Comparison of ENCODE assay signal across 8 cellular contexts in the genomic region with DNA sequence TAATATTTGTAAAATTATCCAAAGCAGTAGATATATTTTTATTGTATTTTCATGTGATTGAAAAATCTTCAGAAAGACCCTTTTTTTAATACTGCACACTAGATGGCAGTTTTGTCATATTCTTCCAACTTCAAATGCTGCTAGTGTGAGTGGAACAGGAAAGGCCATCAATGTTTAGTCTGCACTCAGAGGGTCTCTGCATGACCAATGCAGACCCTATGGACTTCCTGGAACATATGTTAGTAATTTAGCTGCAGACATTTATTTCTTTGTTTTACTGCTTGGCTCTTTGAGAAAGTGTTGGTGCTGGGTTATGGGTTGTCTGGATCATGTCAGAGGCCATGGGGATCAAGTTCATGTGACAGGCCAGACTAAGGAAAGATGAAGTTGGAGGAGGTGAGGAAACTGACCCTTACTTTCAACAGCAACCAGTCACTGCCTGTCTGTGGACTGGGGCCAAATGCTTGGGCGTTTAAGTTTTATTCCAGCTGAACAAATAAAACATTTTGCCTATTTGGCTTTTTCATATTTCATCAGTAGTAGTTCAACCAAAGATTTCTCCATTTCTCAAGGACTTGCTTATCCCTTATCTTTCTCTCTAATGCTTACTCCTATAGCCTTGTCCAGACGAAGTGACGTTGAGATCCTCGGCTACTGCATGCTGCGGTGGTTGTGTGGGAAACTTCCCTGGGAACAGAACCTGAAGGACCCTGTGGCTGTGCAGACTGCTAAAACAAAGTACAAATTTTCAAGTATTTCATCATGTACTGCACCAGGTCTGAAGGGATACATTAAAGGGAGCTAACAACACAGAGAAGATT.
DNase-seq lines count a peak whose midpoint lies in the region; ATAC-seq, FAIRE-seq and TF ChIP-seq lines count a peak whose summit lies in the region.

No MANE protein-coding gene starts in this region.

- no peak overlapping the region for H3K9ac ChIP-seq in DND-41 (ENCODE audit: low read depth, low read length)
- no peak overlapping the region for H3K9ac ChIP-seq in endothelial cell of umbilical vein (replicated peaks; ENCODE audit: extremely low read depth, insufficient read depth, low read length)

- H3K9me3 Mint-ChIP-seq in neural crest cell: no peaks in the 10 kb centered on the region

- intact Hi-C loops in endothelial cell of umbilical vein (cut with micrococcal nuclease): loop anchor here (1.0 to 5.0 kb wide), 3 partner anchors 84 to 317 kb away; partner anchors contain the start of genes FANCL and VRK2

- no TSS peak for BruUV-seq in endothelial cell of umbilical vein (replicated peaks; lab: Mats Ljungman, UMichigan)

- H3K4me3 Mint-ChIP-seq in neural crest cell: no peak overlapping the region

- peaks cover 13% of the 10 kb centered on the region; the same call in 1 of the 2 replicates for H3K36me3 ChIP-seq in DND-41 (ENCODE audit: insufficient read depth, low read length)
- no peaks in the 10 kb centered on the region for H3K36me3 ChIP-seq in endothelial cell of umbilical vein (ENCODE audit: control insufficient read depth in 2 of 2, extremely low read depth in 1 of 2, insufficient read depth in 2 of 2, low read length in 2 of 2)

- no peaks in the 10 kb centered on the region for H3K9me3 ChIP-seq in DND-41 (ENCODE audit: insufficient read depth, low read length, severe bottlenecking)
- no peaks in the 10 kb centered on the region for H3K9me3 ChIP-seq in endothelial cell of umbilical vein (replicated peaks; ENCODE audit: control insufficient read depth, insufficient read depth, low read length)

- TF ChIP-seq CTCF in DND-41 (IDR thresholded peaks at IDR 0.05; ENCODE audit: borderline replicate concordance, extremely low read depth, low read length, poor library complexity, severe bottlenecking) (peak; percentile 29), endothelial cell of umbilical vein (IDR thresholded peaks at IDR 0.05; ENCODE audit: extremely low read depth in 1 of 2, insufficient read depth in 1 of 2, low read depth in 1 of 2, low read length in 2 of 2) (no peak), neural crest cell (conservative IDR thresholded peaks at IDR 0.05) (peak; percentile 44)

- no peaks in the 10 kb centered on the region for H3K9me1 ChIP-seq in endothelial cell of umbilical vein (replicated peaks; ENCODE audit: control insufficient read depth, extremely low read depth, insufficient read depth, low read length)

- POLR2A ChIA-PET in endothelial cell of umbilical vein (lab: Charles Lee): no interaction called here

- H3K27me3 Mint-ChIP-seq in neural crest cell (ENCODE audit: low read depth): no peaks in the 10 kb centered on the region

- H3K27me3 ChIP-seq in DND-41 (ENCODE audit: insufficient read depth, low read length, poor library complexity): no peaks in the 10 kb centered on the region
- no peaks in the 10 kb centered on the region for H3K27me3 ChIP-seq in endothelial cell of umbilical vein (ENCODE audit: control insufficient read depth in 2 of 2, insufficient read depth in 2 of 2, low read length in 2 of 2)

- DNase-seq in DND-41 (no peak), NCI-H69 (lab: John Stamatoyannopoulos, UW) (peak; percentile 31), endothelial cell of umbilical vein (ENCODE audit: low read depth, low spot score) (peak; percentile 46), neural crest cell (ENCODE audit: low read depth, low spot score) (no peak), RPMI8226 (no peak)

- no peak overlapping the region for H3K4me2 ChIP-seq in DND-41 (ENCODE audit: insufficient read depth, low read length)
- no peak overlapping the region for H3K4me2 ChIP-seq in endothelial cell of umbilical vein (ENCODE audit: insufficient read depth, low read length)

- FAIRE-seq in endothelial cell of umbilical vein (lab: Jason Lieb, UNC): no peak

- H2AFZ ChIP-seq in DND-41 (ENCODE audit: low read depth, low read length) (no peak overlapping the region), endothelial cell of umbilical vein (ENCODE audit: low read depth, low read length) (no peak overlapping the region)

- peaks cover 7% of the 10 kb centered on the region for H3K4me1 Mint-ChIP-seq in neural crest cell

- H3K27ac Mint-ChIP-seq in neural crest cell (ENCODE audit: unreplicated experiment): peak overlapping the region; percentile 9

- H3K4me1 ChIP-seq in DND-41 (ENCODE audit: insufficient read depth, low read length) (no peaks in the 10 kb centered on the region), endothelial cell of umbilical vein (ENCODE audit: control insufficient read depth, extremely low read depth, insufficient read depth, low read length) (peaks cover 3% of the 10 kb centered on the region)

- H3K4me3 ChIP-seq in DND-41 (ENCODE audit: low read depth in 1 of 2, low read length in 2 of 2) (no peak overlapping the region), endothelial cell of umbilical vein (replicated peaks in 1 of 3; ENCODE audit: insufficient read depth in 1 of 3, low read depth in 1 of 3, low read length in 3 of 3) (no peak overlapping the region)

- dilution Hi-C loops in endothelial cell of umbilical vein (cut with MboI; ENCODE audit: extremely low pct_ligation_motif_present, low sequenced_read_pairs): no loop called here

- no peak for TF ChIP-seq POLR2A in endothelial cell of umbilical vein (IDR thresholded peaks at IDR 0.05; ENCODE audit: low read depth, low read length)

- no peaks in the 10 kb centered on the region for H3K36me3 Mint-ChIP-seq in neural crest cell (ENCODE audit: low read depth)

- CTCF ChIA-PET in endothelial cell of umbilical vein (lab: Charles Lee): interaction anchor here (0.9 to 1.7 kb wide), 5 partner anchors 26 to 549 kb away, joined by 3 to 17 read pairs (median 6); no protein-coding TSS in a partner anchor

- H3K79me2 ChIP-seq in DND-41 (ENCODE audit: insufficient read depth, low read length) (no peaks in the 10 kb centered on the region), endothelial cell of umbilical vein (ENCODE audit: control insufficient read depth, insufficient read depth, low read length) (no peaks in the 10 kb centered on the region)

- ATAC-seq in DND-41 (ENCODE audit: insufficient read depth, low read depth) (no peak), HG03439 (IDR thresholded peaks at IDR 0.05; ENCODE audit: unreplicated experiment) (no peak), HG03039 (IDR thresholded peaks at IDR 0.05; ENCODE audit: unreplicated experiment) (no peak), GM18909 (IDR thresholded peaks at IDR 0.05; ENCODE audit: poor library complexity, unreplicated experiment) (no peak)

- no peaks in the 10 kb centered on the region for H4K20me1 ChIP-seq in DND-41 (ENCODE audit: insufficient read depth, low read length)
- no peaks in the 10 kb centered on the region for H4K20me1 ChIP-seq in endothelial cell of umbilical vein (replicated peaks; ENCODE audit: control insufficient read depth, extremely low read depth, insufficient read depth, low read length)

- no peak overlapping the region for H3K27ac ChIP-seq in DND-41 (ENCODE audit: low read length)
- H3K27ac ChIP-seq in endothelial cell of umbilical vein (ENCODE audit: insufficient read depth, low read depth, low read length): no peak overlapping the region

TF ChIP-seq in endothelial cell of umbilical vein, 7 proteins besides CTCF, POLR2A, EP300 and RAD21:
- TF ChIP-seq EZH2 (IDR thresholded peaks at IDR 0.05; ENCODE audit: borderline replicate concordance, low read depth, low read length, severe bottlenecking): no peak
- TF ChIP-seq MAX (IDR thresholded peaks at IDR 0.05; ENCODE audit: insufficient read depth, insufficient read length): no peak
- no peak for TF ChIP-seq FOS (IDR thresholded peaks at IDR 0.05; ENCODE audit: borderline replicate concordance, insufficient read depth, low read length)
- no peak for TF ChIP-seq POLR2AphosphoS5 (IDR thresholded peaks at IDR 0.05; ENCODE audit: insufficient read depth, low read depth, low read length)
- TF ChIP-seq MYC (IDR thresholded peaks at IDR 0.05; ENCODE audit: low read depth, low read length): no peak
- TF ChIP-seq GATA2 (IDR thresholded peaks at IDR 0.05; ENCODE audit: insufficient read depth, insufficient read length, low read depth, low read length): no peak
- no peak for TF ChIP-seq JUN (IDR thresholded peaks at IDR 0.05; ENCODE audit: borderline replicate concordance, insufficient read depth, insufficient read length, low read depth)

Comparison
In these comparisons a context has a peak if more than half of its experiments do, and no peak if none do; other contexts are left out.
1. DNase-seq: peak in NCI-H69 (single experiment) and endothelial cell of umbilical vein (single experiment); none in DND-41 (single experiment), neural crest cell (single experiment) and RPMI8226 (single experiment).
2. CTCF ChIP-seq: peak in DND-41 (single experiment) and neural crest cell (single experiment); none in endothelial cell of umbilical vein (0 of 2).